8 cellular contexts compared by ENCODE assay signal in genomic region chr1:23801338-23801748, GRCh38. TPM values are rescaled to one million over a fixed set of nuclear protein-coding genes. Genes with fewer than 3 reads are reported as not detected.
DNase-seq lines count a peak whose midpoint lies in the region; ATAC-seq, FAIRE-seq and TF ChIP-seq lines count a peak whose summit lies in the region.

No MANE protein-coding gene starts in this region.

- WGBS in esophagus, 2 donors: 15 to 24% methylated on average over 19 of the region's 19 CpGs
- 10% methylated on average over 19 of the region's 19 CpGs for WGBS in prostate gland

- H2AFZ ChIP-seq in OCI-LY7 (ENCODE audit: low read length): peak overlapping the region; percentile 53; the same call in 1 of the 2 replicates

- H3K79me2 ChIP-seq in OCI-LY7 (ENCODE audit: insufficient read depth, low read depth, low read length): no peaks in the 10 kb centered on the region

- H3K27ac ChIP-seq in OCI-LY7 (ENCODE audit: low read depth, low read length, poor library complexity, severe bottlenecking) (peak overlapping the region; percentile 32), esophagus (ENCODE audit: low read depth in 2 of 2, low read length in 1 of 2) (peak overlapping the region; percentile 81 to 85), prostate gland (peak overlapping the region; percentile 83 to 87)

- FAIRE-seq in H54 (lab: Jason Lieb, UNC): no peak

- H3K4me2 ChIP-seq in OCI-LY7 (ENCODE audit: low read length): peak overlapping the region; percentile 89

- H3K9me2 ChIP-seq in OCI-LY7 (ENCODE audit: insufficient read depth, low read length): no peaks in the 10 kb centered on the region

- TF ChIP-seq CTCF in GM12864 (IDR thresholded peaks at IDR 0.05; ENCODE audit: low read depth, low read length, missing control alignments): no peak
- TF ChIP-seq CTCF in OCI-LY7 (conservative IDR thresholded peaks at IDR 0.05; ENCODE audit: low read length): no peak
- no peak for TF ChIP-seq CTCF in prostate gland (IDR thresholded peaks at IDR 0.05)

- H3K9me3 ChIP-seq in OCI-LY7 (ENCODE audit: low read length): no peaks in the 10 kb centered on the region
- H3K9me3 ChIP-seq in esophagus (ENCODE audit: control insufficient read depth in 2 of 2, insufficient read depth in 1 of 2, low read depth in 1 of 2, low read length in 1 of 2): no peaks in the 10 kb centered on the region
- H3K9me3 ChIP-seq in prostate gland: no peaks in the 10 kb centered on the region

- no TSS peak for BruUV-seq in OCI-LY7 (replicated peaks; lab: Mats Ljungman, UMichigan)

- no peaks in the 10 kb centered on the region for H3K27me3 ChIP-seq in esophagus (ENCODE audit: control insufficient read depth in 1 of 2, insufficient read depth in 2 of 2, low read length in 2 of 2)
- no peaks in the 10 kb centered on the region for H3K27me3 ChIP-seq in prostate gland (replicated peaks; ENCODE audit: insufficient read depth)

- H4K20me1 ChIP-seq in OCI-LY7 (ENCODE audit: insufficient read depth, low read length): no peaks in the 10 kb centered on the region

- DNase-seq in GM12864 (ENCODE audit: low read depth): no peak
- DNase-seq in OCI-LY7 (ENCODE audit: low spot score): no peak
- no peak for DNase-seq in prostate gland (ENCODE audit: low spot score)
- DNase-seq in H54 (ENCODE audit: insufficient read length, low spot score): no peak

- H3K36me3 ChIP-seq in OCI-LY7 (ENCODE audit: insufficient read depth, low read length) (peaks cover 26% of the 10 kb centered on the region), esophagus (ENCODE audit: control insufficient read depth in 2 of 2, insufficient read depth in 2 of 2, low read length in 1 of 2) (peaks cover 7 to 18% of the 10 kb centered on the region in 2 donors), prostate gland (no peaks in the 10 kb centered on the region)

- H3K4me3 ChIP-seq in GM12864 (ENCODE audit: low read depth, low read length) (peak overlapping the region; percentile 91), OCI-LY7 (ENCODE audit: low read depth, low read length, poor library complexity, severe bottlenecking) (peak overlapping the region; percentile 76), esophagus (ENCODE audit: low read depth in 1 of 2, low read length in 2 of 2) (peak overlapping the region; percentile 55 to 65), prostate gland (peak overlapping the region; percentile 84 to 87)

- H3K4me1 ChIP-seq in OCI-LY7 (ENCODE audit: insufficient read depth, low read length, poor library complexity, severe bottlenecking) (peaks cover 27% of the 10 kb centered on the region), esophagus (ENCODE audit: control insufficient read depth in 2 of 2, insufficient read depth in 2 of 2, low read length in 1 of 2) (peaks cover 0 to 15% of the 10 kb centered on the region in 2 donors), prostate gland (replicated peaks) (peaks cover 12% of the 10 kb centered on the region)

- POLR2A ChIA-PET in OCI-LY7 (lab: Charles Lee): interaction anchor here (0.5 to 1.6 kb wide), 9 partner anchors 10 to 139 kb away, joined by 3 to 6 read pairs (median 3); no protein-coding TSS in a partner anchor

- ATAC-seq in GM21360 (IDR thresholded peaks at IDR 0.05; ENCODE audit: unreplicated experiment) (no peak), HG03039 (IDR thresholded peaks at IDR 0.05; ENCODE audit: unreplicated experiment) (no peak), HG03342 (IDR thresholded peaks at IDR 0.05; ENCODE audit: unreplicated experiment) (no peak)

- TF ChIP-seq POLR2A in prostate gland (IDR thresholded peaks at IDR 0.05) (no peak), H54 (IDR thresholded peaks at IDR 0.05; ENCODE audit: low read depth, low read length) (no peak)

- CTCF ChIA-PET in OCI-LY7 (lab: Charles Lee; ENCODE audit: unreplicated experiment): interaction anchor here (0.6 to 1.2 kb wide), 2 partner anchors 10 to 38 kb away, joined by 3 to 5 read pairs; no protein-coding TSS in a partner anchor

- intact Hi-C loops in OCI-LY7 (cut with micrococcal nuclease; ENCODE audit: unreplicated experiment) (no loop called here), prostate gland (cut with DNase I) (loop anchor here (10.0 kb wide), 1 partner anchor 223 kb away; no protein-coding TSS in a partner anchor)

RNA-seq across cellular contexts. Expression of gene GALE, which starts 0.8 kb away (rescaled TPM):
- 17.9 and 19.6 TPM in 2 replicates for total RNA-seq in OCI-LY7 (2014; rRNA removed; shearing (Covaris generic))
- total RNA-seq in OCI-LY7 (2022): 16.0 and 16.8 TPM in 2 replicates
- 100 to 1,000 TPM in 1 of 2 donors, 10 to 100 TPM in 1; 76.6 to 120 TPM for polyA plus RNA-seq in esophagus
- total RNA-seq in prostate gland: 10 to 100 TPM; 26.3 to 27.3 TPM

RNA-seq across cellular contexts. Expression of gene LYPLA2, which starts 10.4 kb away (rescaled TPM):
- total RNA-seq in OCI-LY7 (2014; rRNA removed; shearing (Covaris generic)): 65.1 and 91.2 TPM in 2 replicates
- total RNA-seq in OCI-LY7 (2022): 66.5 and 68.3 TPM in 2 replicates
- polyA plus RNA-seq in esophagus: 10 to 100 TPM; 44.4 to 63.7 TPM
- 10 to 100 TPM; 53.6 to 57.7 TPM for total RNA-seq in prostate gland

RNA-seq across cellular contexts. Expression of gene PITHD1, which starts 23.1 kb away (rescaled TPM):
- 89.9 and 90.8 TPM in 2 replicates for total RNA-seq in OCI-LY7 (2014; rRNA removed; shearing (Covaris generic))
- total RNA-seq in OCI-LY7 (2022) (63.6 and 67.2 TPM in 2 replicates), prostate gland (10 to 100 TPM; 85.7 to 86.7 TPM)
- 10 to 100 TPM; 41.3 to 57.2 TPM for polyA plus RNA-seq in esophagus

RNA-seq across cellular contexts. Expression of gene HMGCL, which starts 23.9 kb away (rescaled TPM):
- 9.0 and 13.1 TPM in 2 replicates for total RNA-seq in OCI-LY7 (2014; rRNA removed; shearing (Covaris generic))
- total RNA-seq in OCI-LY7 (2022) (27.4 and 30.7 TPM in 2 replicates), prostate gland (10 to 100 TPM; 51.1 to 58.7 TPM)
- 10 to 100 TPM; 16.8 to 27.4 TPM for polyA plus RNA-seq in esophagus

RNA-seq across cellular contexts. Expression of gene ELOA, which starts 58.1 kb away (rescaled TPM):
- 24.7 and 29.1 TPM in 2 replicates for total RNA-seq in OCI-LY7 (2014; rRNA removed; shearing (Covaris generic))
- total RNA-seq in OCI-LY7 (2022) (35.8 and 41.0 TPM in 2 replicates), prostate gland (10 to 100 TPM; 35.7 to 42.1 TPM)
- 10 to 100 TPM in 1 of 2 donors, 1 to 10 TPM in 1; 9.9 to 15.9 TPM for polyA plus RNA-seq in esophagus

Comparison
In these comparisons a context has a peak if more than half of its experiments do, and no peak if none do; other contexts are left out.
1. H3K27ac ChIP-seq: peak in every context shown above with its lines; median percentile 85 in prostate gland; 83 in esophagus; 32 in OCI-LY7.